Comparison of ENCODE assay signal across 8 cellular contexts in genomic region chr19:1038995-1039645, GRCh38.
A peak's percentile ranks its signal among the peaks of the same experiment; 100 is the strongest.
DNase-seq lines count a peak whose midpoint lies in the region; ATAC-seq and TF ChIP-seq lines count a peak whose summit lies in the region.

No MANE protein-coding gene starts in this region.

- H4K20me1 ChIP-seq in SU-DHL-6 (ENCODE audit: low read depth, low read length) = no peaks in the 10 kb centered on the region

- peak overlapping the region; percentile 97 for H3K4me3 Mint-ChIP-seq in T-helper 2 cell treated with Interferon-gamma antibody and Interleukin-4, amounts not matched to agents 5 μg/mL and 100 μg/mL, for 36 hours
- H3K4me3 Mint-ChIP-seq in stimulated activated effector memory CD8-positive, alpha-beta T cell treated with anti-CD3 and anti-CD28 coated beads, Interleukin-12 subunit alpha, Interleukin-12 subunit beta, amount 100 ng/mL, for 72 hours = peak overlapping the region; percentile 85

- H3K9me3 ChIP-seq in SU-DHL-6 (ENCODE audit: insufficient read depth, low read length) = no peaks in the 10 kb centered on the region

- H3K27me3 ChIP-seq in SU-DHL-6 (ENCODE audit: low read length) = no peaks in the 10 kb centered on the region

- H3K27ac Mint-ChIP-seq in T-helper 2 cell treated with Interferon-gamma antibody and Interleukin-4, amounts not matched to agents 5 μg/mL and 100 μg/mL, for 36 hours = peak overlapping the region; percentile 95
- peak overlapping the region; percentile 26 for H3K27ac Mint-ChIP-seq in stimulated activated effector memory CD8-positive, alpha-beta T cell treated with anti-CD3 and anti-CD28 coated beads, Interleukin-12 subunit alpha, Interleukin-12 subunit beta, amount 100 ng/mL, for 72 hours

- DNase-seq in T-helper 2 cell treated with Interferon-gamma antibody and Interleukin-4, amounts not matched to agents 5 μg/mL and 100 μg/mL, for 36 hours (ENCODE audit: low spot score) = no peak
- DNase-seq in T-helper 2 cell = no peak
- no peak for DNase-seq in fibroblast of mammary gland (ENCODE audit: low read depth)
- no peak for DNase-seq in stimulated activated effector memory CD8-positive, alpha-beta T cell treated with anti-CD3 and anti-CD28 coated beads, Interleukin-12 subunit alpha, Interleukin-12 subunit beta, amount 100 ng/mL, for 72 hours (ENCODE audit: low spot score in 2 of 2)
- DNase-seq in HCEC 1CT = no peak
- no peak for DNase-seq in CD1c-positive myeloid dendritic cell (ENCODE audit: extremely low spot score)
- DNase-seq in retina = no peak

- H3K4me3 ChIP-seq in SU-DHL-6 (ENCODE audit: insufficient read depth, low read length, poor library complexity, severe bottlenecking) (peak overlapping the region; percentile 20), fibroblast of mammary gland (ENCODE audit: control insufficient read depth, low read depth, low read length) (peak overlapping the region; percentile 17)

- peak overlapping the region; percentile 95 for H3K27ac ChIP-seq in SU-DHL-6 (ENCODE audit: low read depth, low read length)

- TF ChIP-seq CTCF in SU-DHL-6 (IDR thresholded peaks at IDR 0.05; ENCODE audit: insufficient read depth, low read length, poor library complexity, severe bottlenecking) (no peak), fibroblast of mammary gland (conservative IDR thresholded peaks at IDR 0.05; ENCODE audit: control insufficient read depth, insufficient read depth, low read depth, low read length) (no peak)

- no peak overlapping the region for H2AFZ ChIP-seq in SU-DHL-6 (ENCODE audit: low read depth, low read length, severe bottlenecking)

- peak overlapping the region; percentile 82 for H3K9ac ChIP-seq in SU-DHL-6 (ENCODE audit: low read length)

- H3K4me1 Mint-ChIP-seq in T-helper 2 cell treated with Interferon-gamma antibody and Interleukin-4, amounts not matched to agents 5 μg/mL and 100 μg/mL, for 36 hours (ENCODE audit: low read depth) = peaks cover 39% of the 10 kb centered on the region
- H3K4me1 Mint-ChIP-seq in stimulated activated effector memory CD8-positive, alpha-beta T cell treated with anti-CD3 and anti-CD28 coated beads, Interleukin-12 subunit alpha, Interleukin-12 subunit beta, amount 100 ng/mL, for 72 hours = peaks cover 56% of the 10 kb centered on the region

- peaks cover 6% of the 10 kb centered on the region for H3K36me3 ChIP-seq in SU-DHL-6 (ENCODE audit: low read length)

- ATAC-seq in stimulated activated effector memory CD8-positive, alpha-beta T cell treated with anti-CD3 and anti-CD28 coated beads, Interleukin-12 subunit alpha, Interleukin-12 subunit beta, amount 100 ng/mL, for 72 hours = no peak

- no peaks in the 10 kb centered on the region for H3K27me3 Mint-ChIP-seq in T-helper 2 cell treated with Interferon-gamma antibody and Interleukin-4, amounts not matched to agents 5 μg/mL and 100 μg/mL, for 36 hours (ENCODE audit: low read depth)

- H3K36me3 Mint-ChIP-seq in T-helper 2 cell treated with Interferon-gamma antibody and Interleukin-4, amounts not matched to agents 5 μg/mL and 100 μg/mL, for 36 hours (ENCODE audit: low read depth) = peaks cover 49% of the 10 kb centered on the region
- peaks cover 58% of the 10 kb centered on the region for H3K36me3 Mint-ChIP-seq in stimulated activated effector memory CD8-positive, alpha-beta T cell treated with anti-CD3 and anti-CD28 coated beads, Interleukin-12 subunit alpha, Interleukin-12 subunit beta, amount 100 ng/mL, for 72 hours

- H3K9me2 ChIP-seq in SU-DHL-6 (replicated peaks; ENCODE audit: insufficient read depth, low read length) = no peaks in the 10 kb centered on the region

- no peaks in the 10 kb centered on the region for H3K9me3 Mint-ChIP-seq in T-helper 2 cell treated with Interferon-gamma antibody and Interleukin-4, amounts not matched to agents 5 μg/mL and 100 μg/mL, for 36 hours
- no peaks in the 10 kb centered on the region for H3K9me3 Mint-ChIP-seq in stimulated activated effector memory CD8-positive, alpha-beta T cell treated with anti-CD3 and anti-CD28 coated beads, Interleukin-12 subunit alpha, Interleukin-12 subunit beta, amount 100 ng/mL, for 72 hours

- H3F3A ChIP-seq in SU-DHL-6 (ENCODE audit: insufficient read depth) = peaks cover 36% of the 10 kb centered on the region

- peak overlapping the region; percentile 54 for H3K4me2 ChIP-seq in SU-DHL-6 (ENCODE audit: low read depth, low read length, poor library complexity, severe bottlenecking)

- H3K79me2 ChIP-seq in SU-DHL-6 (ENCODE audit: insufficient read depth, low read length) = peaks cover 13% of the 10 kb centered on the region
